Comparison of ENCODE assay signal across 9 cellular contexts in the genomic region with DNA sequence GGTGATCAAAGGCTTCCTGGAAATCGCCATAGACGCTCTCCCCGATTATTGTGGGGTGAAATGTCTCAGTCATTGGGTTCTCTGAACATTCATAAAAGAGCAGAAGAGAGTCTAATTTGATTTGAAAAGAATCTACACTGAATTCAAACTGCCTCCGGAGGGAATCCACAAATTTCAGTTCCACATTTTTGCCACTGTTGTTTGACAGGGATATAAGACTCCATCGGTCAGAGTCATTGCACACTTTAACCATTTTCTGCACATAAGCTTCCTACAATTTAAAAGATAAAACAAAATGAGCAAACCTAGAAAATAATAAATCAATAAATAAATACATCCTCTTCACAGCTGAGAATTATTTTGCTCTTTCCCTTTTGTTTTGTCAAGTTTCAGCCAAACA. TPM values are rescaled to one million over a fixed set of nuclear protein-coding genes. Genes with fewer than 3 reads are reported as not detected.
DNase-seq lines count a peak whose midpoint lies in the region; ATAC-seq, FAIRE-seq and TF ChIP-seq lines count a peak whose summit lies in the region.
"Had no signal": no experiment of that assay in that cellular context is flagged by ENCODE, and none has a peak within 500 bp of the region (broad histone marks: within the 10 kb centered on the region; RNA-seq: fewer than 3 reads in every experiment).

No MANE protein-coding gene starts in this region.

- FAIRE-seq in K562 (lab: Jason Lieb, UNC), result no peak

- H3K4me3 ChIP-seq in K562 (0 out of 2 replicates have a peak overlapping the region, but pooled peaks have one; percentile 9), mesodermal cell (ENCODE audit: extremely low read depth, insufficient read depth, low read length, poor library complexity, severe bottlenecking) (peak overlapping the region; percentile 76), thymus (ENCODE audit: low read length) (peak overlapping the region; percentile 13), HAP-1 (no peak overlapping the region)

- no peaks in the 10 kb centered on the region; the same call in 1 of the 2 replicates for H4K20me1 ChIP-seq in K562 (replicated peaks; ENCODE audit: control insufficient read depth, insufficient read depth, low read length)

- H3K4me1 Mint-ChIP-seq in activated CD4-positive, alpha-beta T cell treated with anti-CD3 and anti-CD28 coated beads, Interleukin-2, amount 10 ng/mL, durations not matched to agents 7 days and 5 days, result peaks cover 25% of the 10 kb centered on the region

- H3K27ac Mint-ChIP-seq in activated CD4-positive, alpha-beta T cell treated with anti-CD3 and anti-CD28 coated beads, Interleukin-2, amount 10 ng/mL, durations not matched to agents 7 days and 5 days, result no peak overlapping the region

- intact Hi-C loops in K562 (cut with micrococcal nuclease) (loop anchor here (5.0 to 10.0 kb wide), 2 partner anchors 425 to 1538 kb away; no protein-coding TSS in a partner anchor), sciatic nerve (cut with DNase I) (no loop called here)

- H3K4me3 Mint-ChIP-seq in activated CD4-positive, alpha-beta T cell treated with anti-CD3 and anti-CD28 coated beads, Interleukin-2, amount 10 ng/mL, durations not matched to agents 7 days and 5 days, result peak overlapping the region; percentile 65

- H3K79me2 ChIP-seq in K562 (ENCODE audit: control insufficient read depth, insufficient read depth, low read length), result peaks cover 7% of the 10 kb centered on the region; the same call in 2 of the 3 replicates

- H3K27ac ChIP-seq in K562 (ENCODE audit: extremely low read depth, low read depth, low read length), result no peak overlapping the region
- H3K27ac ChIP-seq in mesodermal cell (ENCODE audit: low read depth, low read length, severe bottlenecking), result no peak overlapping the region
- H3K27ac ChIP-seq in thymus (ENCODE audit: low read depth), result no peak overlapping the region

- H3K9me3 ChIP-seq in K562 (replicated peaks; ENCODE audit: control insufficient read depth, insufficient read depth, low read depth, low read length) (no peaks in the 10 kb centered on the region), mesodermal cell (ENCODE audit: control insufficient read depth, low read length) (no peaks in the 10 kb centered on the region), thymus (ENCODE audit: control insufficient read depth) (no peaks in the 10 kb centered on the region), HAP-1 (no peaks in the 10 kb centered on the region)

- TF ChIP-seq RAD21 in K562 (CRISPR knock-in tag; conservative IDR thresholded peaks at IDR 0.05 in 1 of 2, IDR thresholded peaks at IDR 0.05 in 1 of 2), result no peak

- POLR2A ChIA-PET in activated CD4-positive, alpha-beta T cell treated with anti-CD3 and anti-CD28 coated beads, Interleukin-2, amount 10 ng/mL, durations not matched to agents 7 days and 5 days (lab: Charles Lee), result no interaction called here
- POLR2A ChIA-PET in K562 (lab: Yijun Ruan, JAX), result no interaction called here

- DNase-seq in activated CD4-positive, alpha-beta T cell treated with anti-CD3 and anti-CD28 coated beads, Interleukin-2, amount 10 ng/mL, durations not matched to agents 7 days and 5 days, result no peak
- DNase-seq in activated CD4-positive, alpha-beta T cell treated with anti-CD3 and anti-CD28 coated beads, Interleukin-2, amount 50 U/mL, for 4 hours, result no peak
- DNase-seq in K562 (ENCODE audit: extremely low read depth in 1 of 4, low spot score in 3 of 4) (no peak), sciatic nerve (ENCODE audit: low spot score) (no peak), HAP-1 (ENCODE audit: low spot score in 2 of 2) (no peak)
- DNase-seq: AML-193 had no signal

- TF ChIP-seq POLR2A in K562 (conservative IDR thresholded peaks at IDR 0.05), result no peak

- H3K27me3 Mint-ChIP-seq in activated CD4-positive, alpha-beta T cell treated with anti-CD3 and anti-CD28 coated beads, Interleukin-2, amount 10 ng/mL, durations not matched to agents 7 days and 5 days, result peaks cover 23% of the 10 kb centered on the region

- in situ Hi-C loops in K562 (cut with MboI) (loop anchor here (10.0 kb wide), 1 partner anchor 1415 kb away; no protein-coding TSS in a partner anchor), HAP-1 (cut with MboI; ENCODE audit: low sequenced_read_pairs) (no loop called here)

- H3K9me3 Mint-ChIP-seq in activated CD4-positive, alpha-beta T cell treated with anti-CD3 and anti-CD28 coated beads, Interleukin-2, amount 10 ng/mL, durations not matched to agents 7 days and 5 days, result no peaks in the 10 kb centered on the region

- no peak overlapping the region for H2AFZ ChIP-seq in K562 (ENCODE audit: low read depth, low read length)

- CTCF ChIA-PET in activated CD4-positive, alpha-beta T cell treated with anti-CD3 and anti-CD28 coated beads, Interleukin-2, amount 10 ng/mL, durations not matched to agents 7 days and 5 days (lab: Charles Lee), result no interaction called here
- CTCF ChIA-PET in K562 (lab: Yijun Ruan, JAX; ENCODE audit: low intra/inter-chr PET ratio), result no interaction called here

- WGBS in K562 (ENCODE audit: insufficient coverage, low coverage, missing lambda C conversion rate), result 49% methylated on average over 5 of the region's 5 CpGs
- WGBS in mesodermal cell (ENCODE audit: insufficient coverage in 2 of 2), 2 experiments, result 79% methylated on average over 2 to 5 of the region's 5 CpGs
- WGBS in thymus, result 28% methylated on average over 5 of the region's 5 CpGs

- TSS peak; percentile 35 for BruUV-seq in K562 (replicated peaks; lab: Mats Ljungman, UMichigan)

- H3K27me3 ChIP-seq in K562 (ENCODE audit: control insufficient read depth in 2 of 2, insufficient read depth in 2 of 2, low read length in 2 of 2) (peaks cover 0 to under 1% of the 10 kb centered on the region in 2 experiments; a peak in 1 of 5 replicates), thymus (ENCODE audit: control insufficient read depth, insufficient read depth) (peaks cover 20% of the 10 kb centered on the region), HAP-1 (ENCODE audit: low read depth) (peaks cover 3% of the 10 kb centered on the region)

- TF ChIP-seq CTCF in K562 (IDR thresholded peaks at IDR 0.05 in 2 of 3, conservative IDR thresholded peaks at IDR 0.05 in 1 of 3; ENCODE audit: insufficient read depth in 2 of 3, low read depth in 1 of 3, low read length in 3 of 3), result no peak

- peaks cover 3 to 27% of the 10 kb centered on the region in 2 experiments; a peak in 3 of 5 replicates for H3K4me1 ChIP-seq in K562 (replicated peaks in 1 of 2; ENCODE audit: control insufficient read depth in 2 of 2, insufficient read depth in 2 of 2, low read length in 2 of 2)
- peaks cover 11% of the 10 kb centered on the region for H3K4me1 ChIP-seq in mesodermal cell (ENCODE audit: control insufficient read depth, insufficient read depth, low read length, poor library complexity, severe bottlenecking)
- H3K4me1 ChIP-seq in thymus (ENCODE audit: control insufficient read depth, insufficient read depth, low read length), result peaks cover 8% of the 10 kb centered on the region
- no peaks in the 10 kb centered on the region; the same call in 1 of the 2 replicates for H3K4me1 ChIP-seq in HAP-1

- TF ChIP-seq EP300 in K562 (IDR thresholded peaks at IDR 0.05; ENCODE audit: low read length), result no peak

- no peaks in the 10 kb centered on the region for H3K9me1 ChIP-seq in K562 (ENCODE audit: control insufficient read depth, insufficient read depth, low read length)

- H3K36me3 Mint-ChIP-seq in activated CD4-positive, alpha-beta T cell treated with anti-CD3 and anti-CD28 coated beads, Interleukin-2, amount 10 ng/mL, durations not matched to agents 7 days and 5 days (ENCODE audit: low read depth), result peaks cover 11% of the 10 kb centered on the region

- H3K4me2 ChIP-seq in K562 (ENCODE audit: insufficient read depth, low read length), result no peak overlapping the region; the same call in 1 of the 2 replicates

- H3K36me3 ChIP-seq in K562 (ENCODE audit: control insufficient read depth, insufficient read depth, low read length) (no peaks in the 10 kb centered on the region), mesodermal cell (ENCODE audit: control insufficient read depth, insufficient read depth, low read length) (peaks cover 50% of the 10 kb centered on the region), thymus (ENCODE audit: control insufficient read depth, insufficient read depth) (no peaks in the 10 kb centered on the region), HAP-1 (replicated peaks) (no peaks in the 10 kb centered on the region)

- H3K9ac ChIP-seq in K562 (ENCODE audit: insufficient read depth in 1 of 2, low read depth in 2 of 2, low read length in 2 of 2), result no peak overlapping the region

- ATAC-seq in K562, result no peak
- ATAC-seq in sciatic nerve, result no peak
- no peak for ATAC-seq in GM21825 (IDR thresholded peaks at IDR 0.05; ENCODE audit: unreplicated experiment)

TF ChIP-seq in K562, 482 proteins besides CTCF, POLR2A, EP300 and RAD21 (continues in another document):
- TF ChIP-seq NUFIP1 (IDR thresholded peaks at IDR 0.05; ENCODE audit: partially characterized antibody) (no peak), ZNF354B (CRISPR knock-in tag; IDR thresholded peaks at IDR 0.05) (no peak), SMAD4 (CRISPR knock-in tag; conservative IDR thresholded peaks at IDR 0.05) (no peak), CHD4 (IDR thresholded peaks at IDR 0.05; ENCODE audit: insufficient read depth, insufficient replicate concordance, low read depth, low read length, poor library complexity, severe bottlenecking) (no peak)

RNA-seq across cellular contexts. Expression of a gene that starts 2.3 kb away (rescaled TPM):
- total RNA-seq in activated CD4-positive, alpha-beta T cell treated with anti-CD3 and anti-CD28 coated beads, Interleukin-2, amount 10 ng/mL, durations not matched to agents 7 days and 5 days, result 1 to 10 TPM; 1.9 to 2.0 TPM
- total RNA-seq in K562 (2011; cell fraction: chromatin; rRNA removed; ENCODE audit: low replicate concordance), result 1.2 and 3.3 TPM in 2 replicates
- 1.1 and 1.3 TPM in 2 replicates for total RNA-seq in K562 (2011; cell fraction: nucleolus; rRNA removed)
- 1.7 and 2.7 TPM in 2 replicates for total RNA-seq in K562 (2011; cell fraction: nucleoplasm; rRNA removed)
- total RNA-seq in K562 (2014; rRNA removed), result 1.00 and 1.1 TPM in 2 replicates
- 1.5 and 1.7 TPM in 2 replicates for total RNA-seq in K562 (2014; rRNA removed; fragmentation: Illumina TruSeq; extraction: Trizol)
- 2.3 TPM in 2 replicates for total RNA-seq in K562 (2015; rRNA removed; fragmentation: Illumina TruSeq; extraction: Trizol)
- 1.3 and 1.4 TPM in 2 replicates for total RNA-seq in K562 (2021)
- 0.41 and 0.95 TPM in 2 replicates for polyA plus RNA-seq in K562 (2011; rRNA removed)
- polyA plus RNA-seq in K562 (2011; cell fraction: cytosol; rRNA removed), result 0.16 and 0.31 TPM in 2 replicates
- polyA plus RNA-seq in K562 (2011; cell fraction: nucleus; rRNA removed), result 0.63 and 1.4 TPM in 2 replicates
- 0.83 and 1.00 TPM in 2 replicates for polyA plus RNA-seq in K562 (2012)
- 0.89 and 1.3 TPM in 2 replicates for polyA plus RNA-seq in K562 (2014; fragmentation: Illumina TruSeq; extraction: Trizol)
- 1 to 10 TPM; 1.1 to 1.7 TPM for polyA plus RNA-seq in K562 (2014; fragmentation: Nextera tagmentation; extraction: Ambion mirVana)
- 0.77 and 0.82 TPM in 2 replicates for polyA plus RNA-seq in K562 (2014; rRNA removed)
- 0.45 and 1.3 TPM in 2 replicates for polyA minus RNA-seq in K562 (2011; rRNA and poly(A)+ RNA removed)
- polyA minus RNA-seq in K562 (2011; cell fraction: cytosol; rRNA and poly(A)+ RNA removed), result 1.4 and 2.1 TPM in 2 replicates
- 0.81 and 0.89 TPM in 2 replicates for polyA minus RNA-seq in K562 (2011; cell fraction: nucleus; rRNA and poly(A)+ RNA removed)
- polyA plus RNA-seq in mesodermal cell (2013, experiment 1 of 2), result 35.1 TPM
- polyA plus RNA-seq in mesodermal cell (2013, experiment 2 of 2), result 28.5 TPM
- polyA plus RNA-seq in thymus, result 4.7 TPM
- total RNA-seq in sciatic nerve, result 24.2 TPM
